Comparison of ENCODE assay signal across 1 cellular context in the genomic region with DNA sequence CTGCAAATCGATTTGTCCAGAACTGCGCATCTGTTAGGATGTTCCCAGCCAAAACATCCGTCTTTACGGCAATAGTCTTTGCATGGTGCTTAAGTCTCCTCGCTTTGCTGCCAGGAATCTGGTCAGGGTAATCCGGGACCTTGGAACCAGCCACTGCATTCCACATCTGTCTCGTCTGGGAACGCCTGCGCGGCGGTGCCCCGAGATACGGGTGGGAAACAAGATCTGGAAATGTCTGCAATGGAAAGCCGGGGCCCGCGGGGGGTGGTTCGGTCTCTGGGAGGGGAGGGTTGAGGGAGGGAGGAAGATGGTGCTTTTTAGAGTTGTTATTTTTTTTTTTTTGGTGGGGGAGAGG.
TF ChIP-seq lines count a peak whose summit lies in the region.

No MANE protein-coding gene starts in this region.

TF ChIP-seq in IMR-90, 13 proteins besides CTCF, POLR2A, EP300 and RAD21 (continued from another document):
- TF ChIP-seq BHLHE40 (IDR thresholded peaks at IDR 0.05; ENCODE audit: low read depth, low read length) (no peak), MXI1 (IDR thresholded peaks at IDR 0.05; ENCODE audit: borderline replicate concordance, low read depth, low read length) (no peak), FOS (IDR thresholded peaks at IDR 0.05; ENCODE audit: low read depth, low read length) (no peak), RCOR1 (IDR thresholded peaks at IDR 0.05; ENCODE audit: insufficient replicate concordance, low read length) (no peak), CEBPB (IDR thresholded peaks at IDR 0.05; ENCODE audit: low read depth, low read length) (no peak)
TF ChIP-seq in IMR-90: peak in this region for 0.
